Comparison of ENCODE assay signal across 29 cellular contexts in genomic region chrX:37578045-37578444, GRCh38. TPM values are rescaled to one million over a fixed set of nuclear protein-coding genes. Genes with fewer than 3 reads are reported as not detected.
DNase-seq lines count a peak whose midpoint lies in the region; ATAC-seq and TF ChIP-seq lines count a peak whose summit lies in the region.
"Had no signal": no experiment of that assay in that cellular context is flagged by ENCODE, and none has a peak within 500 bp of the region (broad histone marks: within the 10 kb centered on the region; RNA-seq: fewer than 3 reads in every experiment).

No MANE protein-coding gene starts in this region.

- H3K4me3 ChIP-seq in breast epithelium (no peak overlapping the region), epithelial cell of esophagus (ENCODE audit: low read length) (no peak overlapping the region), left lung (no peak overlapping the region), stomach smooth muscle (ENCODE audit: low read length in 2 of 2) (no peak overlapping the region), dorsolateral prefrontal cortex (no peak overlapping the region)
- H3K4me3 ChIP-seq: skin epidermis, upper lobe of right lung had no signal

- ATAC-seq in left lung: peak; percentile 45
- ATAC-seq in HG02840 (IDR thresholded peaks at IDR 0.05; ENCODE audit: low FRiP score, unreplicated experiment): no peak
- ATAC-seq: naive thymus-derived CD4-positive, alpha-beta T cell; upper lobe of right lung had no signal

- H3K27ac Mint-ChIP-seq in MCF 10A (ENCODE audit: low read depth, unreplicated experiment): no peak overlapping the region
- H3K27ac Mint-ChIP-seq: activated naive CD8-positive, alpha-beta T cell; CD14-positive monocyte; immature natural killer cell; naive thymus-derived CD4-positive, alpha-beta T cell had no signal

- H3K4me1 ChIP-seq in breast epithelium (no peaks in the 10 kb centered on the region), left lung (no peaks in the 10 kb centered on the region), stomach smooth muscle (ENCODE audit: control insufficient read depth, insufficient read depth, low read length) (no peaks in the 10 kb centered on the region)
- H3K4me1 ChIP-seq: upper lobe of right lung had no signal

- no peak for TF ChIP-seq CTCF in MCF 10A (IDR thresholded peaks at IDR 0.05; ENCODE audit: unreplicated experiment)
- no peak for TF ChIP-seq CTCF in breast epithelium (IDR thresholded peaks at IDR 0.05)
- no peak for TF ChIP-seq CTCF in epithelial cell of esophagus (IDR thresholded peaks at IDR 0.05; ENCODE audit: insufficient read depth, low read depth, low read length, missing control alignments)
- no peak for TF ChIP-seq CTCF in left lung (IDR thresholded peaks at IDR 0.05)
- TF ChIP-seq CTCF in dorsolateral prefrontal cortex (IDR thresholded peaks at IDR 0.05 in 54 of 56, conservative IDR thresholded peaks at IDR 0.05 in 2 of 56; ENCODE audit: low read depth in 1 of 56, partially characterized antibody in 56 of 56): no peak

- no TSS peak for BruUV-seq in MCF 10A (replicated peaks; lab: Mats Ljungman, UMichigan)

- no peak for TF ChIP-seq POLR2A in breast epithelium (IDR thresholded peaks at IDR 0.05)

- H3K27ac ChIP-seq in breast epithelium: no peak overlapping the region
- H3K27ac ChIP-seq in left lung: no peak overlapping the region
- peak overlapping the region; percentile 46 for H3K27ac ChIP-seq in stomach smooth muscle (ENCODE audit: low read length)
- no peak overlapping the region for H3K27ac ChIP-seq in dorsolateral prefrontal cortex
- H3K27ac ChIP-seq: 22Rv1, neutrophil, skin epidermis, upper lobe of right lung, WERI-Rb-1 had no signal

- H3K4me1 Mint-ChIP-seq in MCF 10A (ENCODE audit: insufficient read depth, unreplicated experiment): peaks cover 3% of the 10 kb centered on the region
- H3K4me1 Mint-ChIP-seq: CD14-positive monocyte had no signal

- H3K9me3 ChIP-seq in breast epithelium: no peaks in the 10 kb centered on the region
- H3K9me3 ChIP-seq in left lung: no peaks in the 10 kb centered on the region
- H3K9me3 ChIP-seq in stomach smooth muscle (ENCODE audit: control insufficient read depth in 2 of 2, low read length in 2 of 2): no peaks in the 10 kb centered on the region
- H3K9me3 ChIP-seq: neutrophil, upper lobe of right lung had no signal

- H3K27me3 ChIP-seq in breast epithelium (peaks cover 0 to 7% of the 10 kb centered on the region in 2 donors), left lung (no peaks in the 10 kb centered on the region), stomach smooth muscle (ENCODE audit: control insufficient read depth in 1 of 2, insufficient read depth in 2 of 2, low read length in 2 of 2) (no peaks in the 10 kb centered on the region), dorsolateral prefrontal cortex (peaks cover 0 to 52% (median 6%) of the 10 kb centered on the region in 45 donors)
- H3K27me3 ChIP-seq: upper lobe of right lung had no signal

- POLR2A ChIA-PET in MCF 10A (lab: Yijun Ruan, JAX): interaction anchor here (1.5 to 1.7 kb wide), 2 partner anchors 17 to 66 kb away, joined by 5 to 6 read pairs; no protein-coding TSS in a partner anchor

- H3K9me3 Mint-ChIP-seq in MCF 10A (ENCODE audit: unreplicated experiment): no peaks in the 10 kb centered on the region
- H3K9me3 Mint-ChIP-seq: immature natural killer cell; naive thymus-derived CD4-positive, alpha-beta T cell had no signal

- intact Hi-C loops in MCF 10A (cut with micrococcal nuclease): no loop called here
- intact Hi-C loops in breast epithelium (cut with DNase I; ENCODE audit: low total_unique reads): no loop called here
- intact Hi-C loops in left lung (cut with DNase I): no loop called here
- intact Hi-C loops in dorsolateral prefrontal cortex (cut with DNase I): no loop called here

- no peak overlapping the region for H3K9ac ChIP-seq in stomach smooth muscle (ENCODE audit: low read length in 2 of 2)

- no peaks in the 10 kb centered on the region for H3K36me3 ChIP-seq in breast epithelium
- no peaks in the 10 kb centered on the region for H3K36me3 ChIP-seq in left lung
- no peaks in the 10 kb centered on the region for H3K36me3 ChIP-seq in stomach smooth muscle (ENCODE audit: control insufficient read depth in 2 of 2, insufficient read depth in 2 of 2, low read length in 2 of 2)
- H3K36me3 ChIP-seq: neutrophil, upper lobe of right lung, WERI-Rb-1 had no signal

- H3K27me3 Mint-ChIP-seq in MCF 10A (ENCODE audit: insufficient read depth, unreplicated experiment): peaks cover 19% of the 10 kb centered on the region

- no peaks in the 10 kb centered on the region for H3K36me3 Mint-ChIP-seq in MCF 10A (ENCODE audit: insufficient read depth, unreplicated experiment)
- H3K36me3 Mint-ChIP-seq: activated naive CD8-positive, alpha-beta T cell; CD14-positive monocyte; immature natural killer cell had no signal

- CTCF ChIA-PET in MCF 10A (lab: Yijun Ruan, JAX): no interaction called here

- H3K4me3 Mint-ChIP-seq in MCF 10A (ENCODE audit: unreplicated experiment): no peak overlapping the region
- H3K4me3 Mint-ChIP-seq: activated naive CD8-positive, alpha-beta T cell; CD14-positive monocyte; immature natural killer cell; naive thymus-derived CD4-positive, alpha-beta T cell had no signal

- DNase-seq in MCF 10A (ENCODE audit: unreplicated experiment): peak; percentile 74
- DNase-seq in breast epithelium (ENCODE audit: low spot score in 2 of 2): no peak
- DNase-seq in epithelial cell of esophagus (ENCODE audit: low read depth): peak; percentile 72
- DNase-seq in left lung: no peak
- no peak for DNase-seq in dorsolateral prefrontal cortex
- no peak for DNase-seq in NCI-H2107 (lab: John Stamatoyannopoulos, UW)
- DNase-seq: activated CD4-positive, alpha-beta T cell treated with anti-CD3 and anti-CD28 coated beads for 48 hours; activated CD8-positive, alpha-beta memory T cell treated with anti-CD3 and anti-CD28 coated beads for 24 hours; activated effector memory CD4-positive, alpha-beta T cell treated with Interleukin-2 at 50 U/mL for 16 hours; activated T-cell treated with anti-CD3 and anti-CD28 coated beads for 4 hours; aorta; HCEC 1CT; immature natural killer cell; Kasumi-1; naive thymus-derived CD4-positive, alpha-beta T cell; NCI-H146; NCI-H446; NCI-H82; stimulated activated naive CD4-positive, alpha-beta T cell; T-helper 9 cell; upper lobe of right lung; WERI-Rb-1 had no signal

RNA-seq across cellular contexts. Expression of gene LANCL3, which starts 6.6 kb away (rescaled TPM):
- total RNA-seq in MCF 10A (2022) (0.47 and 0.54 TPM in 2 replicates), breast epithelium (under 1 TPM; 0.16 to 0.59 (median 0.33) TPM), left lung (1 to 10 TPM in 1 of 2 donors, under 1 TPM in 1; 0.76 to 2.7 TPM), dorsolateral prefrontal cortex (10 to 100 TPM in 3 of 120 experiments, 1 to 10 TPM in 117; 1.8 to 10.5 (median 5.4) TPM)

Comparison
In these comparisons a context has a peak if more than half of its experiments do, and no peak if none do; other contexts are left out.
1. DNase-seq: peak in MCF 10A (single experiment) and epithelial cell of esophagus (single experiment); none in breast epithelium (0 of 2), left lung (0 of 2), dorsolateral prefrontal cortex (0 of 10) and NCI-H2107 (single experiment).